Comparison of ENCODE assay signal across 8 cellular contexts in the genomic region with DNA sequence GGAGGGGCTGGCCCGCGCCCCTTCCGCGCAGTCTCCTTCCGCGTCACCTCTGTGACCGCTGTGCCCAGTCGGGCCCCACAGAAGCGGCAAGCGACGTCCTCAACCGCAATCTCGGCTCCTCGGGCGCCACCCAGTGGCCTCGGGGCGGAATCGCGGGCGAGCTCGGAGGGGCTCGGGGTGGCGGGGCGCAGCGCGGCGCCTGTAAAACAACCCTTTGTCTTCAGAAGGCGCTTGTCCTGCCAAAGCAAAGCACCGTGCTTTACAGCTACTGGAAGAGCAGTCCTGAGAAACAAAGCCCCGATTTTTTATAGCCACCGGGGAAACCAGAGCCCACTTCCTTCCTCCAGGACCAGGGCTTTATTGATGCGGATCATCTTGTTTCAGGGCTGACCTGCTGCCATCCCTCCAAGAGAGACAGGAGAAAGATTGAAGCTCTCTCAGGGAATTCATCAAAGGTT. TPM values are rescaled to one million over a fixed set of nuclear protein-coding genes. Genes with fewer than 3 reads are reported as not detected.
DNase-seq lines count a peak whose midpoint lies in the region; ATAC-seq and TF ChIP-seq lines count a peak whose summit lies in the region.

No MANE protein-coding gene starts in this region.

- intact Hi-C loops in activated CD4-positive, alpha-beta memory T cell treated with anti-CD3 and anti-CD28 coated beads for 36 hours (cut with micrococcal nuclease) = loop anchor here (1.0 to 5.0 kb wide), 6 partner anchors 24 to 490 kb away; a partner anchor contains a TSS

- H3K36me3 ChIP-seq in lung (ENCODE audit: control insufficient read depth in 2 of 2, insufficient read depth in 2 of 2, low read length in 2 of 2) = no peaks in the 10 kb centered on the region

- H3K4me1 Mint-ChIP-seq in activated CD4-positive, alpha-beta memory T cell treated with anti-CD3 and anti-CD28 coated beads for 36 hours (ENCODE audit: low read depth) = peaks cover 13% of the 10 kb centered on the region

- POLR2A ChIA-PET in activated CD4-positive, alpha-beta memory T cell treated with anti-CD3 and anti-CD28 coated beads for 36 hours (lab: Charles Lee) = interaction anchor here (0.6 to 1.3 kb wide), 3 partner anchors 9 to 1069 kb away, joined by 3 to 7 read pairs (median 4); a partner anchor contains a TSS

- no peak overlapping the region for H3K4me3 ChIP-seq in lung

- WGBS in lung, 2 donors = 0 to 1% methylated on average over 32 of the region's 32 CpGs

- H3K27ac ChIP-seq in C4-2B (no peak overlapping the region), lung (ENCODE audit: low read depth in 1 of 2, low read length in 1 of 2) (peak overlapping the region in 1 of 2 donors; percentile 69)

- peak overlapping the region; percentile 59 for H3K27ac Mint-ChIP-seq in activated CD4-positive, alpha-beta memory T cell treated with anti-CD3 and anti-CD28 coated beads for 36 hours

- H3K27me3 ChIP-seq in lung (ENCODE audit: control insufficient read depth, insufficient read depth) = no peaks in the 10 kb centered on the region

- TF ChIP-seq CTCF in C4-2B (conservative IDR thresholded peaks at IDR 0.05) (peak; percentile 93), lung (IDR thresholded peaks at IDR 0.05; ENCODE audit: control extremely low read depth, extremely low read depth) (peak; percentile 85)

- peak overlapping the region; percentile 66 for H3K4me3 Mint-ChIP-seq in activated CD4-positive, alpha-beta memory T cell treated with anti-CD3 and anti-CD28 coated beads for 36 hours

- ATAC-seq in GM19351 (IDR thresholded peaks at IDR 0.05; ENCODE audit: unreplicated experiment) (peak; percentile 94), HG03469 (IDR thresholded peaks at IDR 0.05; ENCODE audit: unreplicated experiment) (peak; percentile 75), lung (ENCODE audit: insufficient read depth, low FRiP score) (peak; percentile 98)

- peaks cover 0 to 2% of the 10 kb centered on the region in 2 donors for H3K4me1 ChIP-seq in lung (ENCODE audit: control insufficient read depth in 2 of 2, insufficient read depth in 2 of 2, low read length in 2 of 2)

- no peaks in the 10 kb centered on the region for H3K9me3 Mint-ChIP-seq in activated CD4-positive, alpha-beta memory T cell treated with anti-CD3 and anti-CD28 coated beads for 36 hours

- no peaks in the 10 kb centered on the region for H3K27me3 Mint-ChIP-seq in activated CD4-positive, alpha-beta memory T cell treated with anti-CD3 and anti-CD28 coated beads for 36 hours

- H3K9me3 ChIP-seq in lung (ENCODE audit: control insufficient read depth in 2 of 2, insufficient read depth in 1 of 2, low read length in 1 of 2) = no peaks in the 10 kb centered on the region

- DNase-seq in NCI-H748 treated with DMSO at 0.1 percent for 48 hours (lab: John Stamatoyannopoulos, UW) (peak; percentile 30), ecto neural progenitor cell (ENCODE audit: low spot score) (peak; percentile 95), lung (ENCODE audit: low spot score) (peak; percentile 82)
- peak; percentile 94 for DNase-seq in activated CD4-positive, alpha-beta memory T cell treated with anti-CD3 and anti-CD28 coated beads for 36 hours
- peak; percentile 80 to 85 (median 85) for DNase-seq in stimulated activated CD4-positive, alpha-beta T cell treated with anti-CD3 and anti-CD28 coated beads, TNF-alpha, amount 100 ng/mL, for 48 hours (ENCODE audit: low read depth in 3 of 3)

- CTCF ChIA-PET in activated CD4-positive, alpha-beta memory T cell treated with anti-CD3 and anti-CD28 coated beads for 36 hours (lab: Charles Lee) = interaction anchor here (0.6 to 1.9 kb wide), 20 partner anchors 8 to 485 kb away, joined by 3 to 16 read pairs (median 4); a partner anchor contains a TSS

- no peaks in the 10 kb centered on the region for H3K36me3 Mint-ChIP-seq in activated CD4-positive, alpha-beta memory T cell treated with anti-CD3 and anti-CD28 coated beads for 36 hours

RNA-seq across cellular contexts. Expression of a gene that starts 37.3 kb away (rescaled TPM):
- total RNA-seq in activated CD4-positive, alpha-beta memory T cell treated with anti-CD3 and anti-CD28 coated beads for 36 hours = 10 to 100 TPM; 23.0 to 23.7 TPM
- total RNA-seq in lung = 10 to 100 TPM; 12.6 to 19.6 TPM
- 10 to 100 TPM in 1 of 2 donors, 1 to 10 TPM in 1; 9.1 to 10.1 TPM for polyA plus RNA-seq in lung

Comparison
In these comparisons a context has a peak if more than half of its experiments do, and no peak if none do; other contexts are left out.
1. DNase-seq: peak in every context shown above with its lines; median percentile 95 in ecto neural progenitor cell; 94 in activated CD4-positive, alpha-beta memory T cell treated with anti-CD3 and anti-CD28 coated beads for 36 hours; 85 in stimulated activated CD4-positive, alpha-beta T cell treated with anti-CD3 and anti-CD28 coated beads, TNF-alpha, amount 100 ng/mL, for 48 hours; 82 in lung; 30 in NCI-H748 treated with DMSO at 0.1 percent for 48 hours.